7 cellular contexts compared by ENCODE assay signal in the genomic region with DNA sequence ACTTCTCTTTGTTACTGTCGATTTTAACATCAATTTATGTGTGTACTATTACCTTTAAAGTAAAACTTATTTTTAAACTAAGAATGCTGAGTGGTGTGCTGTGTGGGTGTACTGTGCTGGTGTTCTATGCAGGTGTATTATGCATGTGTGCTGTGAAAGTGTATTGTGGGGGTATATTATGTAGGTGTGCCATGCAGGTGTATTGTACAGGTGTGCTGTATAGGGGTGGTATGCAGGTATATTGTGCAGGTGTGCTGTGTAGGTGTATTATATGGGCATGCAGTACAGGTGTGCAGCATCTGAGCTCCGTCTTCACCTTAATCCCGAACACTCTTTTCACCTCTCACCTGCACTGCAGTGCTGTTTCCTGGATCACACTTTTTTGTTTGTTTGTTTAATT.
DNase-seq lines count a peak whose midpoint lies in the region; ATAC-seq and TF ChIP-seq lines count a peak whose summit lies in the region.
"Not testable (repeated sequence)": the region's sequence is repeated elsewhere in the genome, so short reads cannot be mapped to it uniquely, and the experiment has no call there.

No MANE protein-coding gene starts in this region.

- not testable (repeated sequence) for H4K20me1 ChIP-seq in DND-41 (ENCODE audit: insufficient read depth, low read length)

- not testable (repeated sequence) for ATAC-seq in DND-41 (ENCODE audit: insufficient read depth, low read depth); activated T-cell treated with anti-CD3 and anti-CD28 coated beads, Interleukin-2, amount 50 U/mL, for 72 hours (replicated peaks in 1 of 2); naive thymus-derived CD4-positive, alpha-beta T cell

- peaks cover 26% of the 10 kb centered on the region for H3K4me1 ChIP-seq in DND-41 (ENCODE audit: insufficient read depth, low read length)
- H3K4me1 ChIP-seq in naive thymus-derived CD4-positive, alpha-beta T cell (ENCODE audit: control insufficient read depth in 2 of 2, insufficient read depth in 2 of 2, low read length in 2 of 2): not testable (repeated sequence)

- not testable (repeated sequence) for H3K27ac ChIP-seq in DND-41 (ENCODE audit: low read length); naive thymus-derived CD4-positive, alpha-beta T cell (ENCODE audit: low read depth, low read length)

- not testable (repeated sequence) for H3K4me3 ChIP-seq in DND-41 (ENCODE audit: low read depth in 1 of 2, low read length in 2 of 2); naive thymus-derived CD4-positive, alpha-beta T cell (ENCODE audit: low read length)

- not testable (repeated sequence) for H3K9ac ChIP-seq in DND-41 (ENCODE audit: low read depth, low read length)

- not testable (repeated sequence) for H3K27me3 ChIP-seq in DND-41 (ENCODE audit: insufficient read depth, low read length, poor library complexity); naive thymus-derived CD4-positive, alpha-beta T cell (ENCODE audit: control insufficient read depth in 2 of 2, insufficient read depth in 2 of 2, low read length in 2 of 2)

- TF ChIP-seq CTCF in DND-41 (IDR thresholded peaks at IDR 0.05; ENCODE audit: borderline replicate concordance, extremely low read depth, low read length, poor library complexity, severe bottlenecking); glutamatergic neuron (IDR thresholded peaks at IDR 0.05; ENCODE audit: partially characterized antibody, unreplicated experiment): not testable (repeated sequence)

- H3K27ac Mint-ChIP-seq in T-helper 2 cell treated with Interferon-gamma antibody and Interleukin-4, amounts not matched to agents 5 μg/mL and 100 μg/mL, for 36 hours; activated naive CD8-positive, alpha-beta T cell treated with anti-CD3 and anti-CD28 coated beads for 36 hours; glutamatergic neuron (ENCODE audit: unreplicated experiment); stimulated activated naive CD8-positive, alpha-beta T cell treated with anti-CD3 and anti-CD28 coated beads, Interleukin-15, Interleukin-2, amounts not matched to agents 100 ng/mL and 50 ng/mL, for 24 hours: not testable (repeated sequence)
- peak overlapping the region; percentile 60 for H3K27ac Mint-ChIP-seq in activated T-cell treated with anti-CD3 and anti-CD28 coated beads, Interleukin-2, amount 50 U/mL, for 72 hours
- peak overlapping the region in 8 of 9 donors; percentile 15 to 65 (median 47) for H3K27ac Mint-ChIP-seq in naive thymus-derived CD4-positive, alpha-beta T cell

- CTCF ChIA-PET in naive thymus-derived CD4-positive, alpha-beta T cell (lab: Charles Lee): not testable (repeated sequence)

- intact Hi-C loops in naive thymus-derived CD4-positive, alpha-beta T cell (cut with micrococcal nuclease): loop anchor here in 1 of 2 donors (10.0 kb wide), 1 partner anchor 55 kb away; no protein-coding TSS in a partner anchor

- H2AFZ ChIP-seq in DND-41 (ENCODE audit: low read depth, low read length): not testable (repeated sequence)

- H3K4me1 Mint-ChIP-seq in T-helper 2 cell treated with Interferon-gamma antibody and Interleukin-4, amounts not matched to agents 5 μg/mL and 100 μg/mL, for 36 hours (ENCODE audit: low read depth): peaks cover 17% of the 10 kb centered on the region
- H3K4me1 Mint-ChIP-seq in activated T-cell treated with anti-CD3 and anti-CD28 coated beads, Interleukin-2, amount 50 U/mL, for 72 hours (ENCODE audit: low read depth): peaks cover 46% of the 10 kb centered on the region
- peaks cover 26% of the 10 kb centered on the region for H3K4me1 Mint-ChIP-seq in activated naive CD8-positive, alpha-beta T cell treated with anti-CD3 and anti-CD28 coated beads for 36 hours
- H3K4me1 Mint-ChIP-seq in glutamatergic neuron (ENCODE audit: low read depth, unreplicated experiment): peaks cover 37% of the 10 kb centered on the region
- H3K4me1 Mint-ChIP-seq in naive thymus-derived CD4-positive, alpha-beta T cell: peaks cover 32 to 75% (median 62%) of the 10 kb centered on the region in 7 donors
- peaks cover 36% of the 10 kb centered on the region for H3K4me1 Mint-ChIP-seq in stimulated activated naive CD8-positive, alpha-beta T cell treated with anti-CD3 and anti-CD28 coated beads, Interleukin-15, Interleukin-2, amounts not matched to agents 100 ng/mL and 50 ng/mL, for 24 hours (ENCODE audit: low read depth)

- DNase-seq in DND-41; T-helper 2 cell treated with Interferon-gamma antibody and Interleukin-4, amounts not matched to agents 5 μg/mL and 100 μg/mL, for 36 hours (ENCODE audit: low spot score); activated T-cell treated with anti-CD3 and anti-CD28 coated beads, Interleukin-2, amount 50 U/mL, for 72 hours; activated naive CD8-positive, alpha-beta T cell treated with anti-CD3 and anti-CD28 coated beads for 36 hours; glutamatergic neuron; naive thymus-derived CD4-positive, alpha-beta T cell: not testable (repeated sequence)

- H3K9me3 Mint-ChIP-seq in T-helper 2 cell treated with Interferon-gamma antibody and Interleukin-4, amounts not matched to agents 5 μg/mL and 100 μg/mL, for 36 hours; activated T-cell treated with anti-CD3 and anti-CD28 coated beads, Interleukin-2, amount 50 U/mL, for 72 hours; activated naive CD8-positive, alpha-beta T cell treated with anti-CD3 and anti-CD28 coated beads for 36 hours; glutamatergic neuron (ENCODE audit: unreplicated experiment); naive thymus-derived CD4-positive, alpha-beta T cell; stimulated activated naive CD8-positive, alpha-beta T cell treated with anti-CD3 and anti-CD28 coated beads, Interleukin-15, Interleukin-2, amounts not matched to agents 100 ng/mL and 50 ng/mL, for 24 hours: not testable (repeated sequence)

- peaks cover 18% of the 10 kb centered on the region for H3K36me3 Mint-ChIP-seq in T-helper 2 cell treated with Interferon-gamma antibody and Interleukin-4, amounts not matched to agents 5 μg/mL and 100 μg/mL, for 36 hours (ENCODE audit: low read depth)
- H3K36me3 Mint-ChIP-seq in activated T-cell treated with anti-CD3 and anti-CD28 coated beads, Interleukin-2, amount 50 U/mL, for 72 hours (ENCODE audit: insufficient read depth in 2 of 2); activated naive CD8-positive, alpha-beta T cell treated with anti-CD3 and anti-CD28 coated beads for 36 hours; glutamatergic neuron (ENCODE audit: unreplicated experiment): not testable (repeated sequence)
- H3K36me3 Mint-ChIP-seq in naive thymus-derived CD4-positive, alpha-beta T cell: peaks cover 3 to 34% (median 17%) of the 10 kb centered on the region in 5 donors
- H3K36me3 Mint-ChIP-seq in stimulated activated naive CD8-positive, alpha-beta T cell treated with anti-CD3 and anti-CD28 coated beads, Interleukin-15, Interleukin-2, amounts not matched to agents 100 ng/mL and 50 ng/mL, for 24 hours (ENCODE audit: low read depth): peaks cover 34% of the 10 kb centered on the region

- peak overlapping the region; percentile 18 for H3K4me3 Mint-ChIP-seq in T-helper 2 cell treated with Interferon-gamma antibody and Interleukin-4, amounts not matched to agents 5 μg/mL and 100 μg/mL, for 36 hours
- H3K4me3 Mint-ChIP-seq in activated T-cell treated with anti-CD3 and anti-CD28 coated beads, Interleukin-2, amount 50 U/mL, for 72 hours: peak overlapping the region; percentile 11 to 68
- peak overlapping the region; percentile 32 for H3K4me3 Mint-ChIP-seq in activated naive CD8-positive, alpha-beta T cell treated with anti-CD3 and anti-CD28 coated beads for 36 hours
- H3K4me3 Mint-ChIP-seq in glutamatergic neuron (ENCODE audit: unreplicated experiment): peak overlapping the region; percentile 60
- H3K4me3 Mint-ChIP-seq in naive thymus-derived CD4-positive, alpha-beta T cell: peak overlapping the region; percentile 5 to 82 (median 74)
- H3K4me3 Mint-ChIP-seq in stimulated activated naive CD8-positive, alpha-beta T cell treated with anti-CD3 and anti-CD28 coated beads, Interleukin-15, Interleukin-2, amounts not matched to agents 100 ng/mL and 50 ng/mL, for 24 hours: peak overlapping the region; percentile 10

- peaks cover 18% of the 10 kb centered on the region; the same call in 1 of the 2 replicates for H3K36me3 ChIP-seq in DND-41 (ENCODE audit: insufficient read depth, low read length)
- H3K36me3 ChIP-seq in naive thymus-derived CD4-positive, alpha-beta T cell (ENCODE audit: control insufficient read depth in 2 of 3, insufficient read depth in 3 of 3, low read length in 3 of 3): peaks cover 0 to 10% (median 0%) of the 10 kb centered on the region in 3 experiments

- not testable (repeated sequence) for H3K27me3 Mint-ChIP-seq in T-helper 2 cell treated with Interferon-gamma antibody and Interleukin-4, amounts not matched to agents 5 μg/mL and 100 μg/mL, for 36 hours (ENCODE audit: low read depth); activated T-cell treated with anti-CD3 and anti-CD28 coated beads, Interleukin-2, amount 50 U/mL, for 72 hours (ENCODE audit: low read depth); activated naive CD8-positive, alpha-beta T cell treated with anti-CD3 and anti-CD28 coated beads for 36 hours; glutamatergic neuron (ENCODE audit: unreplicated experiment); naive thymus-derived CD4-positive, alpha-beta T cell; stimulated activated naive CD8-positive, alpha-beta T cell treated with anti-CD3 and anti-CD28 coated beads, Interleukin-15, Interleukin-2, amounts not matched to agents 100 ng/mL and 50 ng/mL, for 24 hours

- peak overlapping the region; percentile 48 for H3K4me2 ChIP-seq in DND-41 (ENCODE audit: insufficient read depth, low read length)

- not testable (repeated sequence) for H3K9me3 ChIP-seq in DND-41 (ENCODE audit: insufficient read depth, low read length, severe bottlenecking); naive thymus-derived CD4-positive, alpha-beta T cell (ENCODE audit: control insufficient read depth in 2 of 3, low read length in 3 of 3)

- POLR2A ChIA-PET in naive thymus-derived CD4-positive, alpha-beta T cell (lab: Charles Lee): not testable (repeated sequence)

- peaks cover 45% of the 10 kb centered on the region for H3K79me2 ChIP-seq in DND-41 (ENCODE audit: insufficient read depth, low read length)

Comparison
In these comparisons a context has a peak if more than half of its experiments do, and no peak if none do; other contexts are left out.
1. H3K4me3 Mint-ChIP-seq: peak in every context shown above with its lines; median percentile 74 in naive thymus-derived CD4-positive, alpha-beta T cell; 60 in glutamatergic neuron; 40 in activated T-cell treated with anti-CD3 and anti-CD28 coated beads, Interleukin-2, amount 50 U/mL, for 72 hours; 32 in activated naive CD8-positive, alpha-beta T cell treated with anti-CD3 and anti-CD28 coated beads for 36 hours; 18 in T-helper 2 cell treated with Interferon-gamma antibody and Interleukin-4, amounts not matched to agents 5 μg/mL and 100 μg/mL, for 36 hours; 10 in stimulated activated naive CD8-positive, alpha-beta T cell treated with anti-CD3 and anti-CD28 coated beads, Interleukin-15, Interleukin-2, amounts not matched to agents 100 ng/mL and 50 ng/mL, for 24 hours.